ENCODE assay signal across 8 cellular contexts in the genomic region with DNA sequence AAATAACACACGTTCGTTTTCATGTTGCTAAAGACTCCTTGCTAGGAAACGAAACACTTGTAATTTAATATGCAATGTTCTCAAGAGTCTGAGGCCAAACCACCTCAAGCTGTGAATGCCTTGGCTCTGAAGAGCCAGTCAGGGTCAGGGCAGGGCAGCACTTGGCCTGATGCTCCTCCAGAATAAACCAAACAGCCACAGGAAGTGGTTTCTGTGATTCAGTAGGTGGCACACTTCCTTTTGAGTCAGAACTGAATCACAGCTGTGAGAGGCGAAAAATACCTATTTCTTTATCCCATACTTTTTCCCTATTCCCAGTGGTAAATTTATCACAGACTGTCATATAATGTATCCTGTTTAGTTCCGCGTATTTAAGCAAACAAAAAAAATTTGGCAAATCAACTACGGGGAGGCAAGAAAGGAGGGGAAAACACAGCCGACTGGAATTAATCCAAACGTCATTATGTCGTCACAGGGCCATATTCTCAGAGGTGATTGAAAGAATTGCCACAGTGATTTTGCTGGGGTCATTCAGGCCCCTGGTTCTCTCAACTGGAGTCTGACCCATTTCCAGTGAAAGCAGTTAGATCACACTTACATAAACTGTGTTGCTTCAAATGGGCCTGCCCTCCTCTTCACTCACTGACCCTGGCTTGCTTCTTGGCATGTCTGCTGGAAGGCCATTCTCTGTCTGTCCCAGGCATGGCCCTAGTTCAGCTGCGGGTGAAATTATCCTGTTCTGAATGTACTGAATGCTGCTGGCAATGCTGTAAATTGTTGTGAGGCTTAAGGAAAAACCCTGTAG.
DNase-seq lines count a peak whose midpoint lies in the region; ATAC-seq and TF ChIP-seq lines count a peak whose summit lies in the region.

No MANE protein-coding gene starts in this region.

- peaks cover 39% of the 10 kb centered on the region for H3K4me1 ChIP-seq in CD8-positive, alpha-beta T cell (ENCODE audit: insufficient read depth, low read length)
- H3K4me1 ChIP-seq in heart right ventricle = peaks cover 10 to 63% (median 27%) of the 10 kb centered on the region in 9 donors

- intact Hi-C loops in CD8-positive, alpha-beta T cell (cut with DNase I, micrococcal nuclease) = loop anchor here (1.0 to 10.0 kb wide), 4 partner anchors 32 to 85 kb away; no protein-coding TSS in a partner anchor
- intact Hi-C loops in heart right ventricle (cut with DNase I) = loop anchor here in 5 of 10 donors (1.0 to 10.0 kb wide), 4 partner anchors 31 to 70 kb away; partner anchors contain the start of gene ARRDC3 (in 2 of the 5)

- peak; percentile 30 to 78 (median 63) for DNase-seq in CD8-positive, alpha-beta T cell
- DNase-seq in SKM-1 (lab: John Stamatoyannopoulos, UW; ENCODE audit: unreplicated experiment) = peak; percentile 53
- DNase-seq in activated naive CD8-positive, alpha-beta T cell treated with anti-CD3 and anti-CD28 coated beads for 36 hours = peak; percentile 68
- peak; percentile 41 to 56 for DNase-seq in heart right ventricle
- peak; percentile 83 for DNase-seq in retinal pigment epithelial cell (ENCODE audit: low read depth)
- DNase-seq in DMS114 treated with DMSO at 0.1 percent for 48 hours (lab: John Stamatoyannopoulos, UW; ENCODE audit: unreplicated experiment) = no peak

- POLR2A ChIA-PET in CD8-positive, alpha-beta T cell (lab: Charles Lee) = interaction anchor here (1.0 to 8.8 kb wide), 7 partner anchors 10 to 71 kb away, joined by 3 to 158 read pairs (median 5); partner anchors contain the start of gene ARRDC3

- H3K4me3 Mint-ChIP-seq in CD8-positive, alpha-beta T cell = peak overlapping the region; percentile 49
- H3K4me3 Mint-ChIP-seq in activated naive CD8-positive, alpha-beta T cell treated with anti-CD3 and anti-CD28 coated beads for 36 hours = peak overlapping the region; percentile 47

- H3K27ac Mint-ChIP-seq in CD8-positive, alpha-beta T cell = peak overlapping the region; percentile 93
- peak overlapping the region; percentile 90 for H3K27ac Mint-ChIP-seq in activated naive CD8-positive, alpha-beta T cell treated with anti-CD3 and anti-CD28 coated beads for 36 hours

- no peak for TF ChIP-seq CTCF in CD8-positive, alpha-beta T cell (IDR thresholded peaks at IDR 0.05)
- peak in 5 of 9 donors; percentile 15 to 38 (median 20) for TF ChIP-seq CTCF in heart right ventricle (IDR thresholded peaks at IDR 0.05)
- TF ChIP-seq CTCF in retinal pigment epithelial cell (conservative IDR thresholded peaks at IDR 0.05; ENCODE audit: low read depth, low read length) = no peak

- H3K9me3 ChIP-seq in CD8-positive, alpha-beta T cell (ENCODE audit: low read length) = no peaks in the 10 kb centered on the region
- no peaks in the 10 kb centered on the region for H3K9me3 ChIP-seq in heart right ventricle

- H3K4me3 ChIP-seq in CD8-positive, alpha-beta T cell (ENCODE audit: low read depth, low read length) = no peak overlapping the region
- H3K4me3 ChIP-seq in heart right ventricle (peak overlapping the region in 1 of 10 donors; percentile 46), retinal pigment epithelial cell (ENCODE audit: low read length) (no peak overlapping the region)

- no peaks in the 10 kb centered on the region for H3K9me3 Mint-ChIP-seq in CD8-positive, alpha-beta T cell
- H3K9me3 Mint-ChIP-seq in activated naive CD8-positive, alpha-beta T cell treated with anti-CD3 and anti-CD28 coated beads for 36 hours = peaks cover 6% of the 10 kb centered on the region

- no peaks in the 10 kb centered on the region for H3K27me3 Mint-ChIP-seq in CD8-positive, alpha-beta T cell (ENCODE audit: low read depth)
- no peaks in the 10 kb centered on the region for H3K27me3 Mint-ChIP-seq in activated naive CD8-positive, alpha-beta T cell treated with anti-CD3 and anti-CD28 coated beads for 36 hours

- peaks cover 49% of the 10 kb centered on the region for H3K4me1 Mint-ChIP-seq in CD8-positive, alpha-beta T cell (ENCODE audit: low read depth)
- peaks cover 51% of the 10 kb centered on the region for H3K4me1 Mint-ChIP-seq in activated naive CD8-positive, alpha-beta T cell treated with anti-CD3 and anti-CD28 coated beads for 36 hours

- no peaks in the 10 kb centered on the region for H3K36me3 ChIP-seq in CD8-positive, alpha-beta T cell (ENCODE audit: insufficient read depth, low read length)
- peaks cover 0 to 15% (median 0%) of the 10 kb centered on the region in 9 donors for H3K36me3 ChIP-seq in heart right ventricle

- peak; percentile 72 for ATAC-seq in CD8-positive, alpha-beta T cell
- ATAC-seq in GM19455 (IDR thresholded peaks at IDR 0.05; ENCODE audit: unreplicated experiment) = peak; percentile 89
- peak; percentile 89 for ATAC-seq in HG03558 (IDR thresholded peaks at IDR 0.05; ENCODE audit: extremely low read depth, unreplicated experiment)
- ATAC-seq in heart right ventricle = peak; percentile 67 to 85 (median 77)

- 25 to 43% methylated on average over 11 of the region's 11 CpGs for WGBS in heart right ventricle, 2 donors

- CTCF ChIA-PET in CD8-positive, alpha-beta T cell (lab: Charles Lee) = interaction anchor here (0.6 to 6.8 kb wide), 5 partner anchors 32 to 72 kb away, joined by 3 to 50 read pairs (median 3); partner anchors contain the start of gene ARRDC3

- no peaks in the 10 kb centered on the region for H3K27me3 ChIP-seq in CD8-positive, alpha-beta T cell (ENCODE audit: insufficient read depth, low read length)
- no peaks in the 10 kb centered on the region for H3K27me3 ChIP-seq in heart right ventricle

- H3K36me3 Mint-ChIP-seq in CD8-positive, alpha-beta T cell = no peaks in the 10 kb centered on the region
- H3K36me3 Mint-ChIP-seq in activated naive CD8-positive, alpha-beta T cell treated with anti-CD3 and anti-CD28 coated beads for 36 hours = peaks cover 13% of the 10 kb centered on the region

- peak overlapping the region; percentile 40 for H3K27ac ChIP-seq in CD8-positive, alpha-beta T cell (ENCODE audit: low read depth, low read length)
- peak overlapping the region; percentile 34 to 93 (median 74) for H3K27ac ChIP-seq in heart right ventricle

Comparison
In these comparisons a context has a peak if more than half of its experiments do, and no peak if none do; other contexts are left out.
1. CTCF ChIP-seq: peak in heart right ventricle (5 of 9); none in CD8-positive, alpha-beta T cell (single experiment) and retinal pigment epithelial cell (single experiment).
2. Peak in every context shown above with its lines, with median percentiles within 50 percentile points of each other: ATAC-seq.